In the genomic region with DNA sequence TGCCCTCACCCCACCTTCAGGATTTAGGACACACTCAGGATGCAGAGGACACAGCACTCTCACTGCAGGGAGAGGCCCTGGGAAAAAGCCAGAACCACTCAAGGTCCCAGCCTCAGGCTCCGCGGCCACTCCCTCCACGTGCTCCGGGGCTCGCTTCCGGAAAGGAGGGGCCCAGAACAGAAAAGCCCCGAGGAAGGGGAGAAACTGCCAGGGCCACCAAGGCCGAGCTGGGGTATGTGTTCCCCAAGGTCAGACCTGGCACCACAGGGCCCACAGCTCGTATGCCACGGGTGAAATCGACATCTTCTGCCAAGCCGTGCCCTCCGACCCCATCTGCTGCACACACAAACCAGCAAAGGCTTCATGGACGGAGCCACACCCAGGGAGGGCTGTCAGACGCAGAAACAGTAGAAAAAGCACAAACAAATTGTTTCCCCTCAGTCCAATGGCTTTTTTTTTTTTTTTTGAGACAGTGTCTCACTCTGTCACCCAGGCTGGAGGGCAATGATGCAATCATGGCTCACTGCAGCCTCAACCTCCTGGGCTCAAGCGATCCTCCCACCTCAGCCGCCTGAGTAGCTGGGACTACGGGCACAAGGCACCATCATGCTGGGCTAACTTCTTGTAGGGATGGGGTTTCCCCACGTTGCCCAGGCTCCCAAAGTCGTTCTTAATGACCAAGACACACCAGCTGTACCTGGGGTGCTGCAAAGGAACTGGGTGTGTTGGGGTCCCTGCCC, we compare ENCODE assay signal across 1 cellular context.
TF ChIP-seq lines count a peak whose summit lies in the region.

No MANE protein-coding gene starts in this region.

TF ChIP-seq in HepG2, 621 proteins besides CTCF, POLR2A, EP300 and RAD21 (continues in another document):
- TF ChIP-seq NFKB2 (CRISPR knock-in tag; IDR thresholded peaks at IDR 0.05; ENCODE audit: borderline replicate concordance) (0 out of 2 replicates have a peak, but pooled peaks have one; percentile 36), CEBPG (CRISPR knock-in tag; IDR thresholded peaks at IDR 0.05) (peak; percentile 66), ETV6 (CRISPR knock-in tag; conservative IDR thresholded peaks at IDR 0.05) (no peak), ZFX (CRISPR knock-in tag; IDR thresholded peaks at IDR 0.05; ENCODE audit: low read depth) (0 out of 2 replicates have a peak, but pooled peaks have one; percentile 6), REL (CRISPR knock-in tag; conservative IDR thresholded peaks at IDR 0.05) (no peak), ZNF891 (CRISPR knock-in tag; IDR thresholded peaks at IDR 0.05) (0 out of 2 replicates have a peak, but pooled peaks have one; percentile 28), SALL2 (CRISPR knock-in tag; IDR thresholded peaks at IDR 0.05) (0 out of 2 replicates have a peak, but pooled peaks have one; percentile 9), MYC (CRISPR knock-in tag; IDR thresholded peaks at IDR 0.05; ENCODE audit: borderline replicate concordance) (peak; percentile 48; the same call in 1 of the 2 replicates), ATF7 (IDR thresholded peaks at IDR 0.05) (peak; percentile 64; the same call in 1 of the 2 replicates), ATF7 (CRISPR knock-in tag; IDR thresholded peaks at IDR 0.05) (no peak), KLF15 (CRISPR knock-in tag; IDR thresholded peaks at IDR 0.05; ENCODE audit: borderline replicate concordance) (no peak), GABPB1 (CRISPR knock-in tag; IDR thresholded peaks at IDR 0.05) (peak; percentile 61; the same call in 1 of the 2 replicates), CEBPB (IDR thresholded peaks at IDR 0.05; ENCODE audit: borderline replicate concordance, low read depth, low read length) (peak; percentile 66), NFRKB (IDR thresholded peaks at IDR 0.05) (no peak), ZFY (CRISPR knock-in tag; IDR thresholded peaks at IDR 0.05) (peak; percentile 31; the same call in 1 of the 2 replicates), ZNF616 (CRISPR knock-in tag; IDR thresholded peaks at IDR 0.05; ENCODE audit: low read depth) (no peak)
- TF ChIP-seq, protein P1, sequence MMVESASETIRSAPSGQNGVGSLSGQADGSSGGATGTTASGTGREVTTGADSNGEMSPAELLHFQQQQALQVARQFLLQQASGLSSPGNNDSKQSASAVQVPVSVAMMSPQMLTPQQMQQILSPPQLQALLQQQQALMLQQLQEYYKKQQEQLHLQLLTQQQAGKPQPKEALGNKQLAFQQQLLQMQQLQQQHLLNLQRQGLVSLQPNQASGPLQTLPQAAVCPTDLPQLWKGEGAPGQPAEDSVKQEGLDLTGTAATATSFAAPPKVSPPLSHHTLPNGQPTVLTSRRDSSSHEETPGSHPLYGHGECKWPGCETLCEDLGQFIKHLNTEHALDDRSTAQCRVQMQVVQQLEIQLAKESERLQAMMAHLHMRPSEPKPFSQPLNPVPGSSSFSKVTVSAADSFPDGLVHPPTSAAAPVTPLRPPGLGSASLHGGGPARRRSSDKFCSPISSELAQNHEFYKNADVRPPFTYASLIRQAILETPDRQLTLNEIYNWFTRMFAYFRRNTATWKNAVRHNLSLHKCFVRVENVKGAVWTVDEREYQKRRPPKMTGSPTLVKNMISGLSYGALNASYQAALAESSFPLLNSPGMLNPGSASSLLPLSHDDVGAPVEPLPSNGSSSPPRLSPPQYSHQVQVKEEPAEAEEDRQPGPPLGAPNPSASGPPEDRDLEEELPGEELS (CRISPR knock-in tag; IDR thresholded peaks at IDR 0.05), result 0 out of 2 replicates have a peak, but pooled peaks have one; percentile 16
- TF ChIP-seq, protein P2, sequence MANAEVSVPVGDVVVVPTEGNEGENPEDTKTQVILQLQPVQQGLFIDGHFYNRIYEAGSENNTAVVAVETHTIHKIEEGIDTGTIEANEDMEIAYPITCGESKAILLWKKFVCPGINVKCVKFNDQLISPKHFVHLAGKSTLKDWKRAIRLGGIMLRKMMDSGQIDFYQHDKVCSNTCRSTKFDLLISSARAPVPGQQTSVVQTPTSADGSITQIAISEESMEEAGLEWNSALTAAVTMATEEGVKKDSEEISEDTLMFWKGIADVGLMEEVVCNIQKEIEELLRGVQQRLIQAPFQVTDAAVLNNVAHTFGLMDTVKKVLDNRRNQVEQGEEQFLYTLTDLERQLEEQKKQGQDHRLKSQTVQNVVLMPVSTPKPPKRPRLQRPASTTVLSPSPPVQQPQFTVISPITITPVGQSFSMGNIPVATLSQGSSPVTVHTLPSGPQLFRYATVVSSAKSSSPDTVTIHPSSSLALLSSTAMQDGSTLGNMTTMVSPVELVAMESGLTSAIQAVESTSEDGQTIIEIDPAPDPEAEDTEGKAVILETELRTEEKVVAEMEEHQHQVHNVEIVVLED (CRISPR knock-in tag; IDR thresholded peaks at IDR 0.05; ENCODE audit: borderline replicate concordance), result no peak
- TF ChIP-seq, protein P3, sequence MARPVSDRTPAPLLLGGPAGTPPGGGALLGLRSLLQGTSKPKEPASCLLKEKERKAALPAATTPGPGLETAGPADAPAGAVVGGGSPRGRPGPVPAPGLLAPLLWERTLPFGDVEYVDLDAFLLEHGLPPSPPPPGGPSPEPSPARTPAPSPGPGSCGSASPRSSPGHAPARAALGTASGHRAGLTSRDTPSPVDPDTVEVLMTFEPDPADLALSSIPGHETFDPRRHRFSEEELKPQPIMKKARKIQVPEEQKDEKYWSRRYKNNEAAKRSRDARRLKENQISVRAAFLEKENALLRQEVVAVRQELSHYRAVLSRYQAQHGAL (CRISPR knock-in tag; IDR thresholded peaks at IDR 0.05; ENCODE audit: not compliant biosample characterization), result no peak
- TF ChIP-seq, protein P4, sequence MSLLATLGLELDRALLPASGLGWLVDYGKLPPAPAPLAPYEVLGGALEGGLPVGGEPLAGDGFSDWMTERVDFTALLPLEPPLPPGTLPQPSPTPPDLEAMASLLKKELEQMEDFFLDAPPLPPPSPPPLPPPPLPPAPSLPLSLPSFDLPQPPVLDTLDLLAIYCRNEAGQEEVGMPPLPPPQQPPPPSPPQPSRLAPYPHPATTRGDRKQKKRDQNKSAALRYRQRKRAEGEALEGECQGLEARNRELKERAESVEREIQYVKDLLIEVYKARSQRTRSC (CRISPR knock-in tag; IDR thresholded peaks at IDR 0.05; ENCODE audit: low read depth), result 0 out of 2 replicates have a peak, but pooled peaks have one; percentile 31
- TF ChIP-seq, protein P5, sequence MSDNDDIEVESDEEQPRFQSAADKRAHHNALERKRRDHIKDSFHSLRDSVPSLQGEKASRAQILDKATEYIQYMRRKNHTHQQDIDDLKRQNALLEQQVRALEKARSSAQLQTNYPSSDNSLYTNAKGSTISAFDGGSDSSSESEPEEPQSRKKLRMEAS (IDR thresholded peaks at IDR 0.05), result 0 out of 2 replicates have a peak, but pooled peaks have one; percentile 32
- TF ChIP-seq, protein P6, sequence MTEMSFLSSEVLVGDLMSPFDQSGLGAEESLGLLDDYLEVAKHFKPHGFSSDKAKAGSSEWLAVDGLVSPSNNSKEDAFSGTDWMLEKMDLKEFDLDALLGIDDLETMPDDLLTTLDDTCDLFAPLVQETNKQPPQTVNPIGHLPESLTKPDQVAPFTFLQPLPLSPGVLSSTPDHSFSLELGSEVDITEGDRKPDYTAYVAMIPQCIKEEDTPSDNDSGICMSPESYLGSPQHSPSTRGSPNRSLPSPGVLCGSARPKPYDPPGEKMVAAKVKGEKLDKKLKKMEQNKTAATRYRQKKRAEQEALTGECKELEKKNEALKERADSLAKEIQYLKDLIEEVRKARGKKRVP (CRISPR knock-in tag; IDR thresholded peaks at IDR 0.05), result peak in 1 of 2 experiments; percentile 66; a peak in 1 of 4 replicates
- TF ChIP-seq, protein P7, sequence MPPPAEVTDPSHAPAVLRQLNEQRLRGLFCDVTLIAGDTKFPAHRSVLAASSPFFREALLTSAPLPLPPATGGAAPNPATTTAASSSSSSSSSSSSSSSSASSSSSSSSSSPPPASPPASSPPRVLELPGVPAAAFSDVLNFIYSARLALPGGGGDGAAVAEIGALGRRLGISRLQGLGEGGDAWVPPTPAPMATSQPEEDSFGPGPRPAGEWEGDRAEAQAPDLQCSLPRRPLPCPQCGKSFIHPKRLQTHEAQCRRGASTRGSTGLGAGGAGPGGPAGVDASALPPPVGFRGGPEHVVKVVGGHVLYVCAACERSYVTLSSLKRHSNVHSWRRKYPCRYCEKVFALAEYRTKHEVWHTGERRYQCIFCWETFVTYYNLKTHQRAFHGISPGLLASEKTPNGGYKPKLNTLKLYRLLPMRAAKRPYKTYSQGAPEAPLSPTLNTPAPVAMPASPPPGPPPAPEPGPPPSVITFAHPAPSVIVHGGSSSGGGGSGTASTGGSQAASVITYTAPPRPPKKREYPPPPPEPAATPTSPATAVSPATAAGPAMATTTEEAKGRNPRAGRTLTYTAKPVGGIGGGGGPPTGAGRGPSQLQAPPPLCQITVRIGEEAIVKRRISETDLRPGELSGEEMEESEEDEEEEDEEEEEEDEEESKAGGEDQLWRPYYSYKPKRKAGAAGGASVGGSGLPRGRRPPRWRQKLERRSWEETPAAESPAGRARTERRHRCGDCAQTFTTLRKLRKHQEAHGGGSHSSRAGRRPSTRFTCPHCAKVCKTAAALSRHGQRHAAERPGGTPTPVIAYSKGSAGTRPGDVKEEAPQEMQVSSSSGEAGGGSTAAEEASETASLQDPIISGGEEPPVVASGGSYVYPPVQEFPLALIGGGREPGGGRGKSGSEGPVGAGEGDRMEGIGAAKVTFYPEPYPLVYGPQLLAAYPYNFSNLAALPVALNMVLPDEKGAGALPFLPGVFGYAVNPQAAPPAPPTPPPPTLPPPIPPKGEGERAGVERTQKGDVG (CRISPR knock-in tag; IDR thresholded peaks at IDR 0.05; ENCODE audit: borderline replicate concordance), result peak; percentile 35; the same call in 1 of the 2 replicates
- TF ChIP-seq, protein P8, sequence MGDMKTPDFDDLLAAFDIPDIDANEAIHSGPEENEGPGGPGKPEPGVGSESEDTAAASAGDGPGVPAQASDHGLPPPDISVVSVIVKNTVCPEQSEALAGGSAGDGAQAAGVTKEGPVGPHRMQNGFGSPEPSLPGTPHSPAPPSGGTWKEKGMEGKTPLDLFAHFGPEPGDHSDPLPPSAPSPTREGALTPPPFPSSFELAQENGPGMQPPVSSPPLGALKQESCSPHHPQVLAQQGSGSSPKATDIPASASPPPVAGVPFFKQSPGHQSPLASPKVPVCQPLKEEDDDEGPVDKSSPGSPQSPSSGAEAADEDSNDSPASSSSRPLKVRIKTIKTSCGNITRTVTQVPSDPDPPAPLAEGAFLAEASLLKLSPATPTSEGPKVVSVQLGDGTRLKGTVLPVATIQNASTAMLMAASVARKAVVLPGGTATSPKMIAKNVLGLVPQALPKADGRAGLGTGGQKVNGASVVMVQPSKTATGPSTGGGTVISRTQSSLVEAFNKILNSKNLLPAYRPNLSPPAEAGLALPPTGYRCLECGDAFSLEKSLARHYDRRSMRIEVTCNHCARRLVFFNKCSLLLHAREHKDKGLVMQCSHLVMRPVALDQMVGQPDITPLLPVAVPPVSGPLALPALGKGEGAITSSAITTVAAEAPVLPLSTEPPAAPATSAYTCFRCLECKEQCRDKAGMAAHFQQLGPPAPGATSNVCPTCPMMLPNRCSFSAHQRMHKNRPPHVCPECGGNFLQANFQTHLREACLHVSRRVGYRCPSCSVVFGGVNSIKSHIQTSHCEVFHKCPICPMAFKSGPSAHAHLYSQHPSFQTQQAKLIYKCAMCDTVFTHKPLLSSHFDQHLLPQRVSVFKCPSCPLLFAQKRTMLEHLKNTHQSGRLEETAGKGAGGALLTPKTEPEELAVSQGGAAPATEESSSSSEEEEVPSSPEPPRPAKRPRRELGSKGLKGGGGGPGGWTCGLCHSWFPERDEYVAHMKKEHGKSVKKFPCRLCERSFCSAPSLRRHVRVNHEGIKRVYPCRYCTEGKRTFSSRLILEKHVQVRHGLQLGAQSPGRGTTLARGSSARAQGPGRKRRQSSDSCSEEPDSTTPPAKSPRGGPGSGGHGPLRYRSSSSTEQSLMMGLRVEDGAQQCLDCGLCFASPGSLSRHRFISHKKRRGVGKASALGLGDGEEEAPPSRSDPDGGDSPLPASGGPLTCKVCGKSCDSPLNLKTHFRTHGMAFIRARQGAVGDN (CRISPR knock-in tag; IDR thresholded peaks at IDR 0.05), result peak; percentile 70
- TF ChIP-seq, protein P9, sequence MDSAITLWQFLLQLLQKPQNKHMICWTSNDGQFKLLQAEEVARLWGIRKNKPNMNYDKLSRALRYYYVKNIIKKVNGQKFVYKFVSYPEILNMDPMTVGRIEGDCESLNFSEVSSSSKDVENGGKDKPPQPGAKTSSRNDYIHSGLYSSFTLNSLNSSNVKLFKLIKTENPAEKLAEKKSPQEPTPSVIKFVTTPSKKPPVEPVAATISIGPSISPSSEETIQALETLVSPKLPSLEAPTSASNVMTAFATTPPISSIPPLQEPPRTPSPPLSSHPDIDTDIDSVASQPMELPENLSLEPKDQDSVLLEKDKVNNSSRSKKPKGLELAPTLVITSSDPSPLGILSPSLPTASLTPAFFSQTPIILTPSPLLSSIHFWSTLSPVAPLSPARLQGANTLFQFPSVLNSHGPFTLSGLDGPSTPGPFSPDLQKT (CRISPR knock-in tag; IDR thresholded peaks at IDR 0.05; ENCODE audit: borderline replicate concordance), result peak; percentile 14; the same call in 1 of the 2 replicates
- TF ChIP-seq, protein P10, sequence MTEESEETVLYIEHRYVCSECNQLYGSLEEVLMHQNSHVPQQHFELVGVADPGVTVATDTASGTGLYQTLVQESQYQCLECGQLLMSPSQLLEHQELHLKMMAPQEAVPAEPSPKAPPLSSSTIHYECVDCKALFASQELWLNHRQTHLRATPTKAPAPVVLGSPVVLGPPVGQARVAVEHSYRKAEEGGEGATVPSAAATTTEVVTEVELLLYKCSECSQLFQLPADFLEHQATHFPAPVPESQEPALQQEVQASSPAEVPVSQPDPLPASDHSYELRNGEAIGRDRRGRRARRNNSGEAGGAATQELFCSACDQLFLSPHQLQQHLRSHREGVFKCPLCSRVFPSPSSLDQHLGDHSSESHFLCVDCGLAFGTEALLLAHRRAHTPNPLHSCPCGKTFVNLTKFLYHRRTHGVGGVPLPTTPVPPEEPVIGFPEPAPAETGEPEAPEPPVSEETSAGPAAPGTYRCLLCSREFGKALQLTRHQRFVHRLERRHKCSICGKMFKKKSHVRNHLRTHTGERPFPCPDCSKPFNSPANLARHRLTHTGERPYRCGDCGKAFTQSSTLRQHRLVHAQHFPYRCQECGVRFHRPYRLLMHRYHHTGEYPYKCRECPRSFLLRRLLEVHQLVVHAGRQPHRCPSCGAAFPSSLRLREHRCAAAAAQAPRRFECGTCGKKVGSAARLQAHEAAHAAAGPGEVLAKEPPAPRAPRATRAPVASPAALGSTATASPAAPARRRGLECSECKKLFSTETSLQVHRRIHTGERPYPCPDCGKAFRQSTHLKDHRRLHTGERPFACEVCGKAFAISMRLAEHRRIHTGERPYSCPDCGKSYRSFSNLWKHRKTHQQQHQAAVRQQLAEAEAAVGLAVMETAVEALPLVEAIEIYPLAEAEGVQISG (CRISPR knock-in tag; IDR thresholded peaks at IDR 0.05), result peak; percentile 33; the same call in 1 of the 2 replicates
- TF ChIP-seq, protein P11, sequence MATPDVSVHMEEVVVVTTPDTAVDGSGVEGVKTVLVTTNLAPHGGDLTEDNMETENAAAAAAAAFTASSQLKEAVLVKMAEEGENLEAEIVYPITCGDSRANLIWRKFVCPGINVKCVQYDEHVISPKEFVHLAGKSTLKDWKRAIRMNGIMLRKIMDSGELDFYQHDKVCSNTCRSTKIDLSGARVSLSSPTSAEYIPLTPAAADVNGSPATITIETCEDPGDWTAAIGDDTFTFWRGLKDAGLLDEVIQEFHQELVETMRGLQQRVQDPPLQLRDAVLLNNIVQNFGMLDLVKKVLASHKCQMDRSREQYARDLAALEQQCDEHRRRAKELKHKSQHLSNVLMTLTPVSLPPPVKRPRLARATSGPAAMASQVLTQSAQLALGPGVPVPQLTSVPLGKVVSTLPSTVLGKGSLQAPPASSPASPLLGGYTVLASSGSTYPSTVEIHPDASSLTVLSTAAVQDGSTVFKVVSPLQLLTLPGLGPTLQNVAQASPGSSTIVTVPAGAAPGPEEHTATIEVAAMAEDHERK (CRISPR knock-in tag; IDR thresholded peaks at IDR 0.05; ENCODE audit: low read depth), result no peak
